In genomic region chr5:2546983-2547382, GRCh38 we compare ENCODE assay signal across 31 cellular contexts.
"Had no signal": no experiment of that assay in that cellular context is flagged by ENCODE, and none has a peak within 500 bp of the region (broad histone marks: within the 10 kb centered on the region; RNA-seq: fewer than 3 reads in every experiment).

No MANE protein-coding gene starts in this region.

- H3K36me3 ChIP-seq: adrenal gland, ascending aorta, brain microvascular endothelial cell, breast epithelium, cardiac muscle cell had no signal

- H3K27me3 ChIP-seq: adrenal gland, ascending aorta, body of pancreas, brain microvascular endothelial cell, breast epithelium, cardiac muscle cell had no signal

- H3K27ac ChIP-seq: adrenal gland, ascending aorta, body of pancreas, brain microvascular endothelial cell, breast epithelium, cardiac muscle cell had no signal

- H3K4me1 ChIP-seq: adrenal gland, ascending aorta, body of pancreas, breast epithelium had no signal

- H3K9me3 ChIP-seq: adrenal gland, ascending aorta, body of pancreas, breast epithelium had no signal

- ATAC-seq: activated naive CD4-positive, alpha-beta T cell treated with anti-CD3 and anti-CD28 coated beads, Interleukin-2, amount 50 U/mL, for 72 hours; activated naive CD8-positive, alpha-beta T cell treated with anti-CD3 and anti-CD28 coated beads, Interleukin-2, amount 50 U/mL, for 24 hours; activated T-cell treated with anti-CD3 and anti-CD28 coated beads, Interleukin-2, amount 50 U/mL, for 4 hours; activated T-cell treated with anti-CD3 and anti-CD28 coated beads, Interleukin-2, amount 50 U/mL, for 72 hours; activated T-helper 17 cell treated with anti-CD3 and anti-CD28 coated beads, Interleukin-2, amount 50 U/mL, for 72 hours; body of pancreas had no signal

- DNase-seq: activated effector memory CD4-positive, alpha-beta T cell treated with anti-CD3 and anti-CD28 coated beads, Interleukin-2, amount 50 U/mL, for 16 hours; activated effector memory CD4-positive, alpha-beta T cell treated with Interleukin-2 at 50 U/mL for 16 hours; activated gamma-delta T cell; activated gamma-delta T cell treated with Interleukin-2 at 50 U/mL for 16 hours; activated naive CD4-positive, alpha-beta T cell; activated naive CD4-positive, alpha-beta T cell treated with anti-CD3 and anti-CD28 coated beads for 36 hours; activated naive CD4-positive, alpha-beta T cell treated with anti-CD3 and anti-CD28 coated beads, Interleukin-2, amount 10 ng/mL, durations not matched to agents 7 days and 5 days; activated naive CD4-positive, alpha-beta T cell treated with anti-CD3 and anti-CD28 coated beads, Interleukin-2, amount 50 U/mL, for 16 hours; activated naive CD4-positive, alpha-beta T cell treated with Interleukin-2 at 50 U/mL for 16 hours; activated naive CD8-positive, alpha-beta T cell treated with anti-CD3 and anti-CD28 coated beads for 36 hours; activated naive CD8-positive, alpha-beta T cell treated with anti-CD3 and anti-CD28 coated beads, Interleukin-2, amount 10 ng/mL, durations not matched to agents 7 days and 5 days; activated naive CD8-positive, alpha-beta T cell treated with anti-CD3 and anti-CD28 coated beads, Interleukin-2, amount 50 U/mL, for 24 hours; activated T-cell treated with anti-CD3 and anti-CD28 coated beads, Interleukin-2, amount 50 U/mL, for 1 hour; activated T-cell treated with anti-CD3 and anti-CD28 coated beads, Interleukin-2, amount 50 U/mL, for 24 hours; activated T-cell treated with anti-CD3 and anti-CD28 coated beads, Interleukin-2, amount 50 U/mL, for 4 hours; activated T-cell treated with anti-CD3 and anti-CD28 coated beads, Interleukin-2, amount 50 U/mL, for 48 hours; activated T-cell treated with anti-CD3 and anti-CD28 coated beads, Interleukin-2, amount 50 U/mL, for 72 hours; adrenal gland; amniotic stem cell; amygdala; anterior cingulate cortex; aorta; body of pancreas; brain microvascular endothelial cell; central memory CD4-positive, alpha-beta T cell; cerebellar nuclear complex had no signal

- H3K4me3 ChIP-seq: adrenal gland, ascending aorta, body of pancreas, breast epithelium, cardiac muscle cell had no signal
